ENCODE assay signal across 12 cellular contexts in the genomic region with DNA sequence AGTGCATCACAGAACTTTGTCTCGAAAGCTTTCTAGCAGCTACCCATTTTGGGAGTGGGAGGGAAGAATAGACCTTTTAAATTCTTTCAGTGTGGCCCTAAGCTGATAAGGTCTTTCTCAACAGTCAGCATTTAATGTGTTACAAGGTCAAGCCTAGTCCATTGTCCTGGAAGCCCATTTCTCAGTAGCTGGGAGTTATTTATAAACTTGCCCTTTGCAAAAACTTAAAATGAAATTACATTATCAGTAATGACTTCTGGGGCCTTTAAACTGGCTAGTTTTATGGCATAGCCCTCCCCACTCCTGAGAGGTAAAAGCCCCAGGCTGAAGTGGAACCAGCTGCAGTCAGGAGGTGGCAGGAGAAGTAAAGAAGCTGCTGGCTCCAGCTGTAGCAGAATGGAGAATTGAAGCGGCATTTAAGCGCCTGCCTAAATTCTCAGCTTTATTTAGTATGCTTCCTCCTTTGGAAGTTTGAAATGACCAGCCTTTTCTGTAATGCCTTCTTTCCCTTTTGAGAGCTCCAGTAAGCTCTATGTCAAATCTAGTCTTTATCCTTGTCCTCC. TPM values are rescaled to one million over a fixed set of nuclear protein-coding genes. Genes with fewer than 3 reads are reported as not detected.
DNase-seq lines count a peak whose midpoint lies in the region; ATAC-seq and TF ChIP-seq lines count a peak whose summit lies in the region.
"Had no signal": no experiment of that assay in that cellular context is flagged by ENCODE, and none has a peak within 500 bp of the region (broad histone marks: within the 10 kb centered on the region; RNA-seq: fewer than 3 reads in every experiment).

No MANE protein-coding gene starts in this region.

- ATAC-seq in GM18502 (IDR thresholded peaks at IDR 0.05; ENCODE audit: poor library complexity, unreplicated experiment) = no peak
- ATAC-seq in activated T-cell treated with anti-CD3 and anti-CD28 coated beads, Interleukin-2, amount 50 U/mL, for 4 hours = no peak

- peak; percentile 3 for TF ChIP-seq CTCF in kidney epithelial cell (IDR thresholded peaks at IDR 0.05; ENCODE audit: insufficient read depth, low read length, poor library complexity, severe bottlenecking)

- no peaks in the 10 kb centered on the region for H3K27me3 ChIP-seq in kidney epithelial cell (ENCODE audit: control insufficient read depth, insufficient read depth, low read length)

- H3K4me3 Mint-ChIP-seq in activated naive CD8-positive, alpha-beta T cell = no peak overlapping the region
- H3K4me3 Mint-ChIP-seq in activated naive CD8-positive, alpha-beta T cell treated with anti-CD3 and anti-CD28 coated beads for 36 hours = no peak overlapping the region
- no peak overlapping the region for H3K4me3 Mint-ChIP-seq in activated T-cell treated with anti-CD3 and anti-CD28 coated beads, Interleukin-2, amount 50 U/mL, for 4 hours
- H3K4me3 Mint-ChIP-seq: naive B cell had no signal

- no peak overlapping the region for H3K4me3 ChIP-seq in kidney epithelial cell (ENCODE audit: low read depth, low read length)

- H3K36me3 ChIP-seq in kidney epithelial cell (ENCODE audit: control insufficient read depth, insufficient read depth, low read length) = no peaks in the 10 kb centered on the region

- H3K27me3 Mint-ChIP-seq in activated naive CD8-positive, alpha-beta T cell = no peaks in the 10 kb centered on the region
- no peaks in the 10 kb centered on the region for H3K27me3 Mint-ChIP-seq in activated naive CD8-positive, alpha-beta T cell treated with anti-CD3 and anti-CD28 coated beads for 36 hours
- H3K27me3 Mint-ChIP-seq in activated T-cell treated with anti-CD3 and anti-CD28 coated beads, Interleukin-2, amount 50 U/mL, for 4 hours (ENCODE audit: low read depth) = no peaks in the 10 kb centered on the region
- H3K27me3 Mint-ChIP-seq: naive B cell had no signal

- H3K27ac Mint-ChIP-seq in activated naive CD8-positive, alpha-beta T cell = peak overlapping the region; percentile 30
- no peak overlapping the region for H3K27ac Mint-ChIP-seq in activated naive CD8-positive, alpha-beta T cell treated with anti-CD3 and anti-CD28 coated beads for 36 hours
- H3K27ac Mint-ChIP-seq: naive B cell had no signal

- no peak for DNase-seq in activated naive CD8-positive, alpha-beta T cell treated with anti-CD3 and anti-CD28 coated beads for 36 hours
- no peak for DNase-seq in kidney epithelial cell (ENCODE audit: low read depth)
- DNase-seq in NCI-H82 treated with DMSO at 0.1 percent for 48 hours (lab: John Stamatoyannopoulos, UW; ENCODE audit: unreplicated experiment) = no peak
- no peak for DNase-seq in activated T-cell treated with anti-CD3 and anti-CD28 coated beads, Interleukin-2, amount 50 U/mL, for 4 hours
- DNase-seq: AML-193; naive B cell; stimulated activated naive CD4-positive, alpha-beta T cell treated with Interleukin-2 at 50 U/mL for 16 hours had no signal

- peaks cover 9% of the 10 kb centered on the region for H3K36me3 Mint-ChIP-seq in activated naive CD8-positive, alpha-beta T cell
- no peaks in the 10 kb centered on the region for H3K36me3 Mint-ChIP-seq in activated naive CD8-positive, alpha-beta T cell treated with anti-CD3 and anti-CD28 coated beads for 36 hours
- peaks cover 17% of the 10 kb centered on the region for H3K36me3 Mint-ChIP-seq in activated T-cell treated with anti-CD3 and anti-CD28 coated beads, Interleukin-2, amount 50 U/mL, for 4 hours (ENCODE audit: insufficient read depth)

- H3K9me3 Mint-ChIP-seq in activated naive CD8-positive, alpha-beta T cell (ENCODE audit: low read depth) = no peaks in the 10 kb centered on the region
- H3K9me3 Mint-ChIP-seq in activated naive CD8-positive, alpha-beta T cell treated with anti-CD3 and anti-CD28 coated beads for 36 hours = no peaks in the 10 kb centered on the region
- H3K9me3 Mint-ChIP-seq in activated T-cell treated with anti-CD3 and anti-CD28 coated beads, Interleukin-2, amount 50 U/mL, for 4 hours = no peaks in the 10 kb centered on the region
- H3K9me3 Mint-ChIP-seq: naive B cell had no signal

- H3K4me1 Mint-ChIP-seq in activated naive CD8-positive, alpha-beta T cell (ENCODE audit: low read depth) = peaks cover 22% of the 10 kb centered on the region
- peaks cover 13% of the 10 kb centered on the region for H3K4me1 Mint-ChIP-seq in activated naive CD8-positive, alpha-beta T cell treated with anti-CD3 and anti-CD28 coated beads for 36 hours
- H3K4me1 Mint-ChIP-seq in activated T-cell treated with anti-CD3 and anti-CD28 coated beads, Interleukin-2, amount 50 U/mL, for 4 hours (ENCODE audit: low read depth) = peaks cover 15% of the 10 kb centered on the region

RNA-seq across cellular contexts. Expression of gene COPZ1, which starts 12.4 kb away (rescaled TPM):
- 100 to 1,000 TPM in 1 of 2 experiments, 10 to 100 TPM in 1; 96.3 to 102 TPM for total RNA-seq in activated naive CD8-positive, alpha-beta T cell treated with anti-CD3 and anti-CD28 coated beads for 36 hours
- total RNA-seq in kidney epithelial cell = 122 and 157 TPM in 2 replicates
- 100 to 1,000 TPM in 2 of 3 donors, 10 to 100 TPM in 1; 97.5 to 113 (median 109) TPM for total RNA-seq in activated T-cell treated with anti-CD3 and anti-CD28 coated beads, Interleukin-2, amount 50 U/mL, for 4 hours

RNA-seq across cellular contexts. Expression of gene GPR84, which starts 26.9 kb away (rescaled TPM):
- 1 to 10 TPM in 1 of 2 experiments, under 1 TPM in 1; 0.62 to 1.2 TPM for total RNA-seq in activated naive CD8-positive, alpha-beta T cell treated with anti-CD3 and anti-CD28 coated beads for 36 hours
- total RNA-seq in kidney epithelial cell = not detected in 2 replicates
- total RNA-seq in activated T-cell treated with anti-CD3 and anti-CD28 coated beads, Interleukin-2, amount 50 U/mL, for 4 hours = under 1 TPM in 2 of 3 donors, not detected in 1; 0.13 to 0.49 TPM
- total RNA-seq: bronchial epithelial cell, HT1080 had no signal

RNA-seq across cellular contexts. Expression of gene NFE2, which starts 36.5 kb away (rescaled TPM):
- not detected for total RNA-seq in activated naive CD8-positive, alpha-beta T cell treated with anti-CD3 and anti-CD28 coated beads for 36 hours
- total RNA-seq in kidney epithelial cell = 0.07 and 0.17 TPM in 2 replicates
- total RNA-seq in activated T-cell treated with anti-CD3 and anti-CD28 coated beads, Interleukin-2, amount 50 U/mL, for 4 hours = under 1 TPM; 0.26 to 0.40 (median 0.27) TPM
- total RNA-seq: bronchial epithelial cell; T-helper 1 cell treated with Interleukin-12 subunit alpha and Interleukin-12 subunit beta and Interleukin-4 antibody, amounts not matched to agents 30 ng/mL and 1 ng/mL, for 36 hours had no signal

RNA-seq across cellular contexts. Expression of gene ZNF385A, which starts 47.2 kb away (rescaled TPM):
- 1 to 10 TPM; 1.0 to 1.1 TPM for total RNA-seq in activated naive CD8-positive, alpha-beta T cell treated with anti-CD3 and anti-CD28 coated beads for 36 hours
- total RNA-seq in kidney epithelial cell = 5.6 and 11.6 TPM in 2 replicates
- total RNA-seq in activated T-cell treated with anti-CD3 and anti-CD28 coated beads, Interleukin-2, amount 50 U/mL, for 4 hours = 1 to 10 TPM in 1 of 3 donors, under 1 TPM in 2; 0.48 to 1.1 (median 0.55) TPM

RNA-seq across cellular contexts. Expression of gene HNRNPA1, which starts 56.8 kb away (rescaled TPM):
- total RNA-seq in activated naive CD8-positive, alpha-beta T cell treated with anti-CD3 and anti-CD28 coated beads for 36 hours = 1,000 to 10,000 TPM; 2,335 to 2,367 TPM
- 514 and 645 TPM in 2 replicates for total RNA-seq in kidney epithelial cell
- total RNA-seq in activated T-cell treated with anti-CD3 and anti-CD28 coated beads, Interleukin-2, amount 50 U/mL, for 4 hours = 1,000 to 10,000 TPM; 2,725 to 2,849 (median 2,779) TPM
